ENCODE assay signal across 12 cellular contexts in genomic region chr6:89562114-89562815, GRCh38.
DNase-seq lines count a peak whose midpoint lies in the region; ATAC-seq and TF ChIP-seq lines count a peak whose summit lies in the region.
"Had no signal": no experiment of that assay in that cellular context is flagged by ENCODE, and none has a peak within 500 bp of the region (broad histone marks: within the 10 kb centered on the region; RNA-seq: fewer than 3 reads in every experiment).

No MANE protein-coding gene starts in this region.

- peak; percentile 44 for ATAC-seq in aorta (ENCODE audit: low FRiP score)
- ATAC-seq: activated naive CD4-positive, alpha-beta T cell treated with anti-CD3 and anti-CD28 coated beads, Interleukin-2, amount 50 U/mL, for 72 hours; esophagus mucosa; stimulated activated naive CD8-positive, alpha-beta T cell treated with anti-CD3 and anti-CD28 coated beads, Interleukin-15, Interleukin-2, amounts not matched to agents 100 U/mL and 50 U/mL, for 24 hours had no signal

- H3K36me3 ChIP-seq in neural progenitor cell (no peaks in the 10 kb centered on the region), aorta (ENCODE audit: control insufficient read depth in 1 of 2, insufficient read depth in 2 of 2, low read length in 1 of 2) (no peaks in the 10 kb centered on the region)

- H3F3A ChIP-seq in neural progenitor cell (ENCODE audit: low read depth) = peaks cover 21% of the 10 kb centered on the region

- peaks cover 4% of the 10 kb centered on the region for H4K20me1 ChIP-seq in neural progenitor cell (ENCODE audit: low read depth)

- peak overlapping the region; percentile 60 for H3K4me2 ChIP-seq in neural progenitor cell

- H3K4me1 ChIP-seq in neural progenitor cell (peaks cover 59% of the 10 kb centered on the region), aorta (ENCODE audit: control insufficient read depth in 1 of 2, insufficient read depth in 2 of 2, low read length in 2 of 2) (peaks cover 12 to 13% of the 10 kb centered on the region in 2 donors)

- 4 to 8% methylated on average over 18 of the region's 18 CpGs for WGBS in aorta, 2 donors

- intact Hi-C loops in aorta (cut with DNase I) = loop anchor here in 1 of 2 donors (5.0 kb wide), 1 partner anchor 40 kb away; no protein-coding TSS in a partner anchor

- H3K27me3 Mint-ChIP-seq in neural progenitor cell (ENCODE audit: insufficient read depth, low read depth) = peaks cover 10% of the 10 kb centered on the region
- no peaks in the 10 kb centered on the region for H3K27me3 Mint-ChIP-seq in activated T-cell treated with anti-CD3 and anti-CD28 coated beads, Interleukin-2, amount 50 U/mL, for 24 hours

- peaks cover 64% of the 10 kb centered on the region for H3K4me1 Mint-ChIP-seq in neural progenitor cell
- H3K4me1 Mint-ChIP-seq in activated T-cell treated with anti-CD3 and anti-CD28 coated beads, Interleukin-2, amount 50 U/mL, for 24 hours (ENCODE audit: low read depth) = no peaks in the 10 kb centered on the region

- TF ChIP-seq CTCF in fibroblast of pulmonary artery (IDR thresholded peaks at IDR 0.05; ENCODE audit: low read length, missing control alignments) = no peak
- TF ChIP-seq CTCF in neural progenitor cell (IDR thresholded peaks at IDR 0.05) = no peak

- H3K27me3 ChIP-seq in neural progenitor cell (no peaks in the 10 kb centered on the region), aorta (ENCODE audit: control insufficient read depth in 1 of 2, insufficient read depth in 2 of 2, low read length in 1 of 2) (no peaks in the 10 kb centered on the region)

- peak overlapping the region; percentile 61 for H3K27ac Mint-ChIP-seq in neural progenitor cell
- no peak overlapping the region for H3K27ac Mint-ChIP-seq in activated T-cell treated with anti-CD3 and anti-CD28 coated beads, Interleukin-2, amount 50 U/mL, for 24 hours

- peaks cover 9% of the 10 kb centered on the region for H3K9me3 Mint-ChIP-seq in neural progenitor cell
- H3K9me3 Mint-ChIP-seq in activated T-cell treated with anti-CD3 and anti-CD28 coated beads, Interleukin-2, amount 50 U/mL, for 24 hours = peaks cover 1% of the 10 kb centered on the region

- peak overlapping the region; percentile 64 for H3K4me3 Mint-ChIP-seq in neural progenitor cell
- no peak overlapping the region for H3K4me3 Mint-ChIP-seq in activated T-cell treated with anti-CD3 and anti-CD28 coated beads, Interleukin-2, amount 50 U/mL, for 24 hours

- H3K9ac ChIP-seq in neural progenitor cell = no peak overlapping the region

- DNase-seq in NCI-H2029 treated with DMSO at 0.1 percent for 48 hours (lab: John Stamatoyannopoulos, UW) (peak; percentile 12), NCI-H2029 (lab: John Stamatoyannopoulos, UW) (no peak), fibroblast of pulmonary artery (ENCODE audit: low read depth) (peak; percentile 6), neural progenitor cell (ENCODE audit: low spot score) (peak; percentile 41), aorta (no peak), NOMO-1 treated with DMSO at 0.1 percent for 48 hours (lab: John Stamatoyannopoulos, UW; ENCODE audit: unreplicated experiment) (no peak), NCI-H1092 treated with DMSO at 0.1 percent for 48 hours (lab: John Stamatoyannopoulos, UW) (no peak)
- no peak for DNase-seq in activated T-cell treated with anti-CD3 and anti-CD28 coated beads, Interleukin-2, amount 50 U/mL, for 24 hours
- DNase-seq: stimulated activated naive CD8-positive, alpha-beta T cell treated with anti-CD3 and anti-CD28 coated beads, Interleukin-15, Interleukin-2, amounts not matched to agents 100 U/mL and 50 U/mL, for 24 hours had no signal

- peaks cover under 1% of the 10 kb centered on the region for H3K36me3 Mint-ChIP-seq in neural progenitor cell
- no peaks in the 10 kb centered on the region for H3K36me3 Mint-ChIP-seq in activated T-cell treated with anti-CD3 and anti-CD28 coated beads, Interleukin-2, amount 50 U/mL, for 24 hours (ENCODE audit: low read depth)
- H3K36me3 Mint-ChIP-seq: activated naive CD4-positive, alpha-beta T cell treated with anti-CD3 and anti-CD28 coated beads, Interleukin-2, amount 50 U/mL, for 72 hours had no signal

- H3K9me3 ChIP-seq in neural progenitor cell (ENCODE audit: low read depth) = peaks cover 10% of the 10 kb centered on the region
- H3K9me3 ChIP-seq in aorta (ENCODE audit: control insufficient read depth, low read length) = no peaks in the 10 kb centered on the region

- H3K27ac ChIP-seq in neural progenitor cell (no peak overlapping the region), aorta (ENCODE audit: low read depth in 1 of 2, low read length in 2 of 2) (peak overlapping the region; percentile 50 to 83)

- H3K4me3 ChIP-seq in fibroblast of pulmonary artery (replicated peaks; ENCODE audit: low read depth, low read length) (no peak overlapping the region), neural progenitor cell (no peak overlapping the region), aorta (ENCODE audit: low read length in 2 of 2) (peak overlapping the region; percentile 59 to 84)
- H3K4me3 ChIP-seq: lung had no signal

- no peaks in the 10 kb centered on the region for H3K79me2 ChIP-seq in neural progenitor cell (ENCODE audit: low read depth)

- H2AFZ ChIP-seq in neural progenitor cell (replicated peaks) = no peak overlapping the region

Comparison
In these comparisons a context has a peak if more than half of its experiments do, and no peak if none do; other contexts are left out.
1. DNase-seq: peak in NCI-H2029 treated with DMSO at 0.1 percent for 48 hours (single experiment), fibroblast of pulmonary artery (single experiment) and neural progenitor cell (single experiment); none in NCI-H2029 (single experiment), aorta (0 of 2), NOMO-1 treated with DMSO at 0.1 percent for 48 hours (single experiment), NCI-H1092 treated with DMSO at 0.1 percent for 48 hours (single experiment) and activated T-cell treated with anti-CD3 and anti-CD28 coated beads, Interleukin-2, amount 50 U/mL, for 24 hours (single experiment).
2. H3K4me3 ChIP-seq: peak in aorta (2 of 2); none in fibroblast of pulmonary artery (single experiment) and neural progenitor cell (single experiment).